In the genomic region with DNA sequence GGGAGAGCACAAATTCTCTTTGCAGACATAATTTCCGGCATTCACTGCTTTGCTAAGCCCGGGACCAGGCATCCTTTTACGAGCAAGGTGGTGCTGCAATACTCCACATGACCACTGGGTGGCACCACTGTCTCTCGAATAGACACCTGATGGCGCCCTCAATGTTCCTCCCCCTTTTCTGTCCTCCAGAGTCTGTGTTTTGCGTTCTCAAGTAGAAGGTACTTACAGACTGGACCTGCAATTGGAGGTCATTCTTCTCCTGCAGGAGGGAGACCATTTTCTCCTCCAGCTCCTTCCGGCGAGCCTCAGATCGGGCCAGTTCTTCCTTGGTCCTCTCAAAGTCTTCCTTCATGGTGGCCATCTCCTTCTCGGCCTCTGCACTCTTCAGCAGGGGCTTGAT, we compare ENCODE assay signal across 8 cellular contexts. TPM values are rescaled to one million over a fixed set of nuclear protein-coding genes. Genes with fewer than 3 reads are reported as not detected.
A peak's percentile ranks its signal among the peaks of the same experiment; 100 is the strongest.
DNase-seq lines count a peak whose midpoint lies in the region; ATAC-seq and TF ChIP-seq lines count a peak whose summit lies in the region.

No MANE protein-coding gene starts in this region.

- H3K27ac ChIP-seq in foreskin keratinocyte (no peak overlapping the region), osteoblast (ENCODE audit: low read depth, low read length) (no peak overlapping the region), thyroid gland (no peak overlapping the region)

- H3K27me3 ChIP-seq in foreskin keratinocyte (no peaks in the 10 kb centered on the region), osteoblast (ENCODE audit: insufficient read depth, low read length) (no peaks in the 10 kb centered on the region), thyroid gland (no peaks in the 10 kb centered on the region)

- TF ChIP-seq CTCF in GM10266 (IDR thresholded peaks at IDR 0.05; ENCODE audit: control insufficient read depth, insufficient read depth, low read depth, missing control alignments) (peak; percentile 95), foreskin keratinocyte (conservative IDR thresholded peaks at IDR 0.05) (peak; percentile 90), osteoblast (IDR thresholded peaks at IDR 0.05; ENCODE audit: extremely low read depth, low read depth, low read length) (peak; percentile 80), thyroid gland (IDR thresholded peaks at IDR 0.05) (peak; percentile 80 to 92 (median 86))

- H4K20me1 ChIP-seq in osteoblast (ENCODE audit: insufficient read depth, low read length) = no peaks in the 10 kb centered on the region

- WGBS in thyroid gland, 2 donors = 34 to 37% methylated on average over 10 of the region's 10 CpGs

- TF ChIP-seq POLR2A in thyroid gland (IDR thresholded peaks at IDR 0.05) = no peak

- H3K4me3 ChIP-seq in osteoblast (ENCODE audit: insufficient read depth, low read length) (no peak overlapping the region), thyroid gland (replicated peaks in 1 of 3) (no peak overlapping the region)

- no peak overlapping the region for H3K4me2 ChIP-seq in osteoblast (ENCODE audit: insufficient read depth, low read length)

- DNase-seq in GM10266 (ENCODE audit: extremely low spot score) (peak; percentile 79), HT-29 (ENCODE audit: low spot score) (peak; percentile 86), RKO (ENCODE audit: low spot score) (peak; percentile 73), foreskin keratinocyte (peak; percentile 11 to 50), osteoblast (ENCODE audit: insufficient read length, low spot score, missing footprints) (peak; percentile 94), thyroid gland (peak; percentile 88 to 89)
- DNase-seq in activated T-helper 1 cell treated with anti-CD3 and anti-CD28 coated beads, Interleukin-2, amount 50 U/mL, for 16 hours (ENCODE audit: low read depth in 1 of 2, low spot score in 1 of 2) = peak; percentile 15 to 18

- no peaks in the 10 kb centered on the region for H3K79me2 ChIP-seq in osteoblast (ENCODE audit: insufficient read depth, low read length)

- H3K4me1 ChIP-seq in foreskin keratinocyte = no peaks in the 10 kb centered on the region
- no peaks in the 10 kb centered on the region for H3K4me1 ChIP-seq in osteoblast (ENCODE audit: insufficient read depth, low read length)
- H3K4me1 ChIP-seq in thyroid gland = no peaks in the 10 kb centered on the region

- no peaks in the 10 kb centered on the region for H3K9me3 ChIP-seq in osteoblast (ENCODE audit: low read depth, low read length)
- no peaks in the 10 kb centered on the region for H3K9me3 ChIP-seq in thyroid gland

- intact Hi-C loops in thyroid gland (cut with DNase I) = loop anchor here (2.0 kb wide), 1 partner anchor 289 kb away; no protein-coding TSS in a partner anchor

- H2AFZ ChIP-seq in osteoblast (ENCODE audit: low read length) = no peak overlapping the region

- ATAC-seq in foreskin keratinocyte = peak; percentile 78
- ATAC-seq in GM19467 (IDR thresholded peaks at IDR 0.05; ENCODE audit: unreplicated experiment) = no peak

- H3K36me3 ChIP-seq in osteoblast (ENCODE audit: insufficient read depth, low read length) (no peaks in the 10 kb centered on the region), thyroid gland (no peaks in the 10 kb centered on the region)

RNA-seq across cellular contexts. Expression of a gene that starts 45.2 kb away (rescaled TPM):
- not detected in 2 replicates for total RNA-seq in HT-29 (2014; rRNA removed; shearing (Covaris generic))
- total RNA-seq in foreskin keratinocyte (not detected in 2 replicates), osteoblast (not detected in 2 replicates), thyroid gland (not detected)
- not detected in 2 replicates for polyA plus RNA-seq in foreskin keratinocyte

Comparison
In these comparisons a context has a peak if more than half of its experiments do, and no peak if none do; other contexts are left out.
1. DNase-seq: peak in every context shown above with its lines; median percentile 94 in osteoblast; 88 in thyroid gland; 86 in HT-29; 79 in GM10266; 73 in RKO; 30 in foreskin keratinocyte; 16 in activated T-helper 1 cell treated with anti-CD3 and anti-CD28 coated beads, Interleukin-2, amount 50 U/mL, for 16 hours.